ENCODE assay signal across 10 cellular contexts in genomic region chr12:47822386-47822785, GRCh38. TPM values are rescaled to one million over a fixed set of nuclear protein-coding genes. Genes with fewer than 3 reads are reported as not detected.
DNase-seq lines count a peak whose midpoint lies in the region; ATAC-seq and TF ChIP-seq lines count a peak whose summit lies in the region.
"Had no signal": no experiment of that assay in that cellular context is flagged by ENCODE, and none has a peak within 500 bp of the region (broad histone marks: within the 10 kb centered on the region; RNA-seq: fewer than 3 reads in every experiment).

No MANE protein-coding gene starts in this region.

- H3K27me3 ChIP-seq in heart right ventricle (no peaks in the 10 kb centered on the region), colonic mucosa (no peaks in the 10 kb centered on the region), neural progenitor cell (peaks cover 22% of the 10 kb centered on the region), aorta (ENCODE audit: control insufficient read depth in 1 of 2, insufficient read depth in 2 of 2, low read length in 1 of 2) (no peaks in the 10 kb centered on the region)

- H3K27ac ChIP-seq in heart right ventricle (peak overlapping the region; percentile 94 to 100 (median 99)), colonic mucosa (peak overlapping the region; percentile 80), neural progenitor cell (no peak overlapping the region), aorta (ENCODE audit: low read depth in 1 of 2, low read length in 2 of 2) (peak overlapping the region; percentile 89 to 95)
- H3K27ac ChIP-seq: VCaP had no signal

- intact Hi-C loops in heart right ventricle (cut with DNase I) = loop anchor here in 1 of 10 donors (5.0 kb wide), 1 partner anchor 105 kb away; no protein-coding TSS in a partner anchor
- intact Hi-C loops in Right ventricle myocardium inferior (cut with DNase I) = no loop called here
- intact Hi-C loops in colonic mucosa (cut with DNase I) = no loop called here
- intact Hi-C loops in aorta (cut with DNase I) = no loop called here
- intact Hi-C loops in lower leg skin (cut with DNase I; ENCODE audit: low total_unique reads) = no loop called here

- in situ Hi-C loops in KBM-7 (cut with MboI; ENCODE audit: low pct_unique_long_range_greater_than_20kb, low sequenced_read_pairs) = no loop called here

- no peak for TF ChIP-seq CTCF in heart right ventricle (IDR thresholded peaks at IDR 0.05)
- no peak for TF ChIP-seq CTCF in colonic mucosa (IDR thresholded peaks at IDR 0.05)
- no peak for TF ChIP-seq CTCF in neural progenitor cell (IDR thresholded peaks at IDR 0.05)
- no peak for TF ChIP-seq CTCF in lower leg skin (IDR thresholded peaks at IDR 0.05)

- H3K27ac Mint-ChIP-seq in neural progenitor cell = peak overlapping the region; percentile 91

- H3K4me1 ChIP-seq in heart right ventricle = peaks cover 17 to 90% (median 81%) of the 10 kb centered on the region in 9 donors
- peaks cover 4% of the 10 kb centered on the region for H3K4me1 ChIP-seq in colonic mucosa
- H3K4me1 ChIP-seq in neural progenitor cell = peaks cover 25% of the 10 kb centered on the region
- peaks cover 6 to 13% of the 10 kb centered on the region in 2 donors for H3K4me1 ChIP-seq in aorta (ENCODE audit: control insufficient read depth in 1 of 2, insufficient read depth in 2 of 2, low read length in 2 of 2)

- no peak overlapping the region for H2AFZ ChIP-seq in neural progenitor cell (replicated peaks)

- peaks cover 33% of the 10 kb centered on the region for H3F3A ChIP-seq in neural progenitor cell (ENCODE audit: low read depth)

- H3K4me3 Mint-ChIP-seq in neural progenitor cell = peak overlapping the region; percentile 3

- H3K9me3 ChIP-seq in heart right ventricle = no peaks in the 10 kb centered on the region
- no peaks in the 10 kb centered on the region for H3K9me3 ChIP-seq in colonic mucosa
- H3K9me3 ChIP-seq in neural progenitor cell (ENCODE audit: low read depth) = no peaks in the 10 kb centered on the region
- no peaks in the 10 kb centered on the region for H3K9me3 ChIP-seq in aorta (ENCODE audit: control insufficient read depth, low read length)

- WGBS in heart right ventricle, 2 donors = 42 to 56% methylated on average over 2 of the region's 2 CpGs
- WGBS in aorta, 2 donors = 15 to 38% methylated on average over 2 of the region's 2 CpGs
- WGBS in lower leg skin, 2 donors = 45 to 47% methylated on average over 2 of the region's 2 CpGs

- no peak overlapping the region for H3K4me2 ChIP-seq in neural progenitor cell

- no peaks in the 10 kb centered on the region for H3K9me3 Mint-ChIP-seq in neural progenitor cell

- peaks cover 0 to 11% (median 0%) of the 10 kb centered on the region in 9 donors for H3K36me3 ChIP-seq in heart right ventricle
- no peaks in the 10 kb centered on the region for H3K36me3 ChIP-seq in colonic mucosa
- no peaks in the 10 kb centered on the region for H3K36me3 ChIP-seq in neural progenitor cell
- H3K36me3 ChIP-seq in aorta (ENCODE audit: control insufficient read depth in 1 of 2, insufficient read depth in 2 of 2, low read length in 1 of 2) = no peaks in the 10 kb centered on the region

- H3K4me1 Mint-ChIP-seq in neural progenitor cell = peaks cover 74% of the 10 kb centered on the region

- H3K27me3 Mint-ChIP-seq in neural progenitor cell (ENCODE audit: insufficient read depth, low read depth) = peaks cover 22% of the 10 kb centered on the region

- H3K4me3 ChIP-seq in heart right ventricle = no peak overlapping the region
- H3K4me3 ChIP-seq in colonic mucosa = no peak overlapping the region
- no peak overlapping the region for H3K4me3 ChIP-seq in neural progenitor cell
- H3K4me3 ChIP-seq in aorta (ENCODE audit: low read length in 2 of 2) = no peak overlapping the region
- H3K4me3 ChIP-seq in lower leg skin (ENCODE audit: low read depth, poor library complexity, severe bottlenecking) = no peak overlapping the region

- peaks cover 5% of the 10 kb centered on the region for H4K20me1 ChIP-seq in neural progenitor cell (ENCODE audit: low read depth)

- ATAC-seq in heart right ventricle = no peak
- ATAC-seq in Right ventricle myocardium inferior = no peak
- no peak for ATAC-seq in aorta (ENCODE audit: low FRiP score)

- H3K79me2 ChIP-seq in neural progenitor cell (ENCODE audit: low read depth) = peaks cover 19% of the 10 kb centered on the region

- DNase-seq in heart right ventricle (no peak), Right ventricle myocardium inferior (ENCODE audit: missing footprints) (no peak), colonic mucosa (no peak), neural progenitor cell (ENCODE audit: low spot score) (no peak), aorta (peak in 1 of 2 donors; percentile 5), KBM-7 (no peak), lower leg skin (ENCODE audit: low spot score in 2 of 2) (no peak), C1 segment of cervical spinal cord (lab: John Stamatoyannopoulos, UW) (no peak)
- DNase-seq: NCI-H1417 had no signal

- TF ChIP-seq POLR2A in lower leg skin (IDR thresholded peaks at IDR 0.05) = no peak

- H3K9ac ChIP-seq in colonic mucosa (ENCODE audit: low read depth in 2 of 2, low read length in 2 of 2) (peak overlapping the region in 1 of 2 donors; percentile 24), neural progenitor cell (no peak overlapping the region)

- no peaks in the 10 kb centered on the region for H3K36me3 Mint-ChIP-seq in neural progenitor cell

RNA-seq across cellular contexts. Expression of gene HDAC7, which starts 2.7 kb away (rescaled TPM):
- total RNA-seq in heart right ventricle = 10 to 100 TPM; 26.9 to 50.7 (median 38.5) TPM
- 10 to 100 TPM; 40.4 to 75.6 TPM for polyA plus RNA-seq in heart right ventricle
- 38.8 TPM for total RNA-seq in Right ventricle myocardium inferior
- total RNA-seq in colonic mucosa = 10 to 100 TPM; 27.3 to 29.7 TPM
- total RNA-seq in neural progenitor cell (ENCODE audit: low replicate concordance) = 7.2 and 14.2 TPM in 2 replicates
- 100 to 1,000 TPM; 144 to 192 TPM for total RNA-seq in aorta
- 10 to 100 TPM; 17.0 to 93.4 TPM for polyA plus RNA-seq in aorta
- total RNA-seq in lower leg skin = 100 to 1,000 TPM in 1 of 4 donors, 10 to 100 TPM in 3; 56.3 to 114 (median 63.5) TPM

RNA-seq across cellular contexts. Expression of gene SLC48A1, which starts 49.3 kb away (rescaled TPM):
- total RNA-seq in heart right ventricle (10 to 100 TPM; 18.6 to 31.9 (median 22.1) TPM), Right ventricle myocardium inferior (23.2 TPM), colonic mucosa (10 to 100 TPM; 12.2 to 17.9 TPM), neural progenitor cell (ENCODE audit: low replicate concordance) (8.3 and 16.7 TPM in 2 replicates), aorta (10 to 100 TPM; 35.7 to 51.3 TPM), lower leg skin (10 to 100 TPM; 28.2 to 51.7 (median 48.6) TPM)
- polyA plus RNA-seq in heart right ventricle (10 to 100 TPM; 12.6 to 26.2 TPM), aorta (10 to 100 TPM; 19.7 to 33.6 TPM)
